In the genomic region with DNA sequence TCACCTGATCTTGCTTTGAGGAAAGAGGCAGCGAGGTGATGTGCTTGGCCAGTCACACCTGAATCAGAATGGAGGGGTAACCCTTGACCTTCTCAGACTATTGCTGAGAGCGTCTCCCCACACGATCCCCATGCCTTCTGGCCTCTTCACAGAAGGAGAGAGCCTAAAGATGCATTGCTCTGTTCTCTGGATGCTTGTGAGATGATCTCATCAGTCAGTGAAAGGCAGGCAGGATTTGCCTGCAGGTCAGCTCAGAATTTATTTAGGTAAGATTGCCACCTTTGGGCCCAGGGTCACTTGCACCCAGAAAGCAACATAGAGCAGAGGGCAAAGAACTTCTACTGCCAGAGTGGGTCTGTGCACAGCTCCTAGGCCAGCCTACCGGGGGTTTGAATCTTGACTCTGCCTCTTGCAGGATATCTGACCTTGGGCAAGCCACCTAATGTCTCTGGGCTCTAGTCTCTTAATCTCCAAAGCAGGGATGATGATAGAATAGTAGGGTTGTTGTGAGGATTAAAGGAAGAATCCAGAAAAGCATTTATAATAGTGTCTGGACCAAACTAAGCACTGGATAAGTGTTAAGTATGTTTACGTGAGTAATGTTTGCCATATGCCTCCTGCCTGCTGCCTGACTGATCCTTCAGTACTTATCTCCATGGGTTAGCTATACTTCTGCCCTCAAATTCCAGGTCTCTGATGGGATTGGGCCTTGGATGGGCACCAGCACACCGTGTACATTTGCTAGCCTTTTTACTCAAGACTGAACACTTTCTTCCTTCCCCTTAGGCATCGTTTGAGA, we compare ENCODE assay signal across 1 cellular context.
TF ChIP-seq lines count a peak whose summit lies in the region.

No MANE protein-coding gene starts in this region.

TF ChIP-seq in HEK293, 187 proteins besides CTCF, POLR2A, EP300 and RAD21 (continued from another document):
- TF ChIP-seq, protein P1, sequence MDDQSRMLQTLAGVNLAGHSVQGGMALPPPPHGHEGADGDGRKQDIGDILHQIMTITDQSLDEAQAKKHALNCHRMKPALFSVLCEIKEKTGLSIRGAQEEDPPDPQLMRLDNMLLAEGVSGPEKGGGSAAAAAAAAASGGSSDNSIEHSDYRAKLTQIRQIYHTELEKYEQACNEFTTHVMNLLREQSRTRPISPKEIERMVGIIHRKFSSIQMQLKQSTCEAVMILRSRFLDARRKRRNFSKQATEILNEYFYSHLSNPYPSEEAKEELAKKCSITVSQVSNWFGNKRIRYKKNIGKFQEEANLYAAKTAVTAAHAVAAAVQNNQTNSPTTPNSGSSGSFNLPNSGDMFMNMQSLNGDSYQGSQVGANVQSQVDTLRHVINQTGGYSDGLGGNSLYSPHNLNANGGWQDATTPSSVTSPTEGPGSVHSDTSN (CRISPR knock-in tag; IDR thresholded peaks at IDR 0.05): no peak
- peak; percentile 22; the same call in 1 of the 2 replicates for TF ChIP-seq ZNF549 (tag by site-specific recombination; IDR thresholded peaks at IDR 0.05)
